1 cellular context compared by ENCODE assay signal in genomic region chr5:174719211-174719610, GRCh38.
TF ChIP-seq lines count a peak whose summit lies in the region.

No MANE protein-coding gene starts in this region.

TF ChIP-seq in GM23338, 12 proteins besides CTCF, POLR2A, EP300 and RAD21 (continued from another document):
- TF ChIP-seq ZNF462 (CRISPR knock-in tag; IDR thresholded peaks at IDR 0.05) (no peak), EZH2phosphoT487 (IDR thresholded peaks at IDR 0.05; ENCODE audit: unreplicated experiment) (no peak), ETS1 (IDR thresholded peaks at IDR 0.05) (no peak), NANOG (IDR thresholded peaks at IDR 0.05; ENCODE audit: borderline replicate concordance) (no peak), ZNF331 (CRISPR knock-in tag; IDR thresholded peaks at IDR 0.05; ENCODE audit: low read depth) (no peak), CREB1 (CRISPR knock-in tag; IDR thresholded peaks at IDR 0.05; ENCODE audit: low read depth) (no peak), POLR2AphosphoS5 (IDR thresholded peaks at IDR 0.05; ENCODE audit: low read depth) (no peak), REST (IDR thresholded peaks at IDR 0.05; ENCODE audit: unreplicated experiment) (no peak)
